ENCODE assay signal across 9 cellular contexts in genomic region chr10:124565565-124566221, GRCh38.
A peak's percentile ranks its signal among the peaks of the same experiment; 100 is the strongest.
DNase-seq lines count a peak whose midpoint lies in the region; ATAC-seq and FAIRE-seq lines count a peak whose summit lies in the region.
"Had no signal": no experiment of that assay in that cellular context is flagged by ENCODE, and none has a peak within 500 bp of the region (broad histone marks: within the 10 kb centered on the region; RNA-seq: fewer than 3 reads in every experiment).

No MANE protein-coding gene starts in this region.

- no peak for ATAC-seq in HG03469 (IDR thresholded peaks at IDR 0.05; ENCODE audit: unreplicated experiment)

- H3K36me3 ChIP-seq in HUES64 (ENCODE audit: insufficient read depth, low read length): no peaks in the 10 kb centered on the region

- no peak overlapping the region; the same call in 1 of the 2 replicates for H3K9ac ChIP-seq in HUES64 (ENCODE audit: low read depth, low read length)

- H3K27me3 ChIP-seq in HUES64 (ENCODE audit: insufficient read depth, low read length): no peaks in the 10 kb centered on the region

- peak; percentile 56 for DNase-seq in AG08396 (ENCODE audit: low spot score)
- peak; percentile 43 for DNase-seq in UCSD-AML1 (lab: John Stamatoyannopoulos, UW; ENCODE audit: unreplicated experiment)
- peak; percentile 33 for DNase-seq in kidney tubule cell (ENCODE audit: low spot score)
- no peak for DNase-seq in urothelium cell line (ENCODE audit: low spot score)
- DNase-seq in SKM-1 (lab: John Stamatoyannopoulos, UW; ENCODE audit: unreplicated experiment): no peak
- no peak for DNase-seq in cerebellar nuclear complex (lab: John Stamatoyannopoulos, UW)

- FAIRE-seq in urothelium cell line (lab: Jason Lieb, UNC): no peak

- WGBS in HUES64: 35% methylated on average over 27 of the region's 27 CpGs

- H3K4me3 ChIP-seq in HUES64 (ENCODE audit: low read length): 0 out of 2 replicates have a peak overlapping the region, but pooled peaks have one; percentile 3
- H3K4me3 ChIP-seq: skin epidermis had no signal

- H3K9me3 ChIP-seq in HUES64 (ENCODE audit: insufficient read depth, low read depth, low read length): 0 out of 2 replicates have a peak, but pooled peaks cover 3% of the 10 kb centered on the region

- peaks cover 9% of the 10 kb centered on the region for H3K4me1 ChIP-seq in HUES64 (ENCODE audit: insufficient read depth, low read length)

- H3K27ac ChIP-seq in HUES64 (ENCODE audit: low read depth, low read length): no peak overlapping the region
- H3K27ac ChIP-seq: skin epidermis had no signal

Comparison
In these comparisons a context has a peak if more than half of its experiments do, and no peak if none do; other contexts are left out.
1. DNase-seq: peak in AG08396 (single experiment), UCSD-AML1 (single experiment) and kidney tubule cell (single experiment); none in urothelium cell line (single experiment), SKM-1 (single experiment) and cerebellar nuclear complex (0 of 2).